ENCODE assay signal across 14 cellular contexts in genomic region chr2:19677825-19678518, GRCh38.
"Had no signal": no experiment of that assay in that cellular context is flagged by ENCODE, and none has a peak within 500 bp of the region (broad histone marks: within the 10 kb centered on the region; RNA-seq: fewer than 3 reads in every experiment).

No MANE protein-coding gene starts in this region.

- H3K9me3 Mint-ChIP-seq: neural progenitor cell had no signal

- H3K4me1 ChIP-seq: left lung, pancreas had no signal

- H3K9me3 ChIP-seq: left lung, pancreas had no signal

- H2AFZ ChIP-seq: hepatocyte, neural progenitor cell had no signal

- H3K4me3 ChIP-seq: hepatocyte, left lung, neural progenitor cell, pancreas had no signal

- H3K27me3 ChIP-seq: hepatocyte, left lung, neural progenitor cell, pancreas had no signal

- H3K36me3 ChIP-seq: left lung, neural progenitor cell, pancreas had no signal

- H3K4me2 ChIP-seq: hepatocyte, neural progenitor cell had no signal

- DNase-seq: activated CD4-positive, alpha-beta T cell treated with anti-CD3 and anti-CD28 coated beads, Interleukin-2, amount 50 U/mL, for 4 hours; activated naive CD4-positive, alpha-beta T cell; activated T-cell treated with anti-CD3 and anti-CD28 coated beads for 4 hours; islet precursor cell; left lung; pancreas; small intestine; stimulated activated CD4-positive, alpha-beta T cell treated with anti-CD3 and anti-CD28 coated beads, Interleukin-4, amount 100 ng/mL, for 24 hours; stimulated activated naive CD4-positive, alpha-beta T cell treated with Interleukin-2 at 50 U/mL for 16 hours had no signal

- H3K4me3 Mint-ChIP-seq: neural progenitor cell had no signal

- H3K79me2 ChIP-seq: hepatocyte had no signal

- H3K9ac ChIP-seq: neural progenitor cell had no signal

- H3K27ac Mint-ChIP-seq: neural progenitor cell had no signal

- FAIRE-seq: astrocyte, endometrium, pancreas, small intestine had no signal

- H3K36me3 Mint-ChIP-seq: neural progenitor cell had no signal

- ATAC-seq: activated CD4-positive, CD25-positive, alpha-beta regulatory T cell treated with anti-CD3 and anti-CD28 coated beads, Interleukin-2, amount 50 U/mL, for 24 hours; left lung; pancreas had no signal

- H3K27ac ChIP-seq: hepatocyte, left lung, neural progenitor cell, pancreas had no signal
